ENCODE assay signal across 8 cellular contexts in the genomic region with DNA sequence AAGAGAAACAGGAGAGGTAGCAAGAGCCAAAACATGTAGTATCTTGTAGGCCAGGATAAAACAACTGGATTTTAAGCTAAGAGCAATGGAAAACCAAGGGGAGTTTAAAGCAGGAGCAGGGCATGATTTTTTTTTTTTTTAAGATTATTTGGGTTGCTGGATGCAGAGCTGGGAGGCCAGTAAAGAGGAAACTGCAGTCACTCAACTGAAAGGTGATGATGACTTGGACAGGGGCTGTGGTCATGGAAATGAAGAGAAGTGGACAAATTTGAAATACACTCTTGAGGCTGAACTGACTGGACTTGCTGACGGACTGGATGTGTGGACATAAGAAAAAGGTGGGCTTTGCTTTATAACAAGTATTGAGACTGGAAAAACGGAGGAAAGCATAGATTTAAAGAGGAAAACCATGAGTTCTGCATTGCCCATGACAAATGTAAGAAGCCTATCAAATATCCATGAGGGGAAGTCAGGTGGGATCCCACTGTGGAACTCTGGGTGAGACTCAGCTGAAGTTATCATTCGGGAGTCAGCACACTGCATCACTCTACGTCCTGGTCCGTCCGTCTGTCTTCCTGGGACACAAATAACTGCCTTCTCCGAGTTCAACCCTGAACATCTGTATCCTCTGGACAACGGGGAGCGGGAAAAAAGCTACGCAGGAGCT. TPM values are rescaled to one million over a fixed set of nuclear protein-coding genes. Genes with fewer than 3 reads are reported as not detected.
DNase-seq lines count a peak whose midpoint lies in the region; ATAC-seq and TF ChIP-seq lines count a peak whose summit lies in the region.

No MANE protein-coding gene starts in this region.

- H3K9ac ChIP-seq in subcutaneous abdominal adipose tissue (ENCODE audit: low read length in 5 of 5), result peak overlapping the region; percentile 49 to 98 (median 94)

- H3K36me3 ChIP-seq in BE2C, result no peaks in the 10 kb centered on the region; the same call in 1 of the 2 replicates
- peaks cover 0 to 2% of the 10 kb centered on the region in 2 donors for H3K36me3 ChIP-seq in body of pancreas (replicated peaks in 1 of 2; ENCODE audit: insufficient read depth in 1 of 2, low read depth in 2 of 2)
- H3K36me3 ChIP-seq in subcutaneous abdominal adipose tissue (ENCODE audit: control insufficient read depth in 5 of 5, insufficient read depth in 5 of 5, low read length in 5 of 5), result peaks cover 6 to 18% (median 14%) of the 10 kb centered on the region in 5 donors

- intact Hi-C loops in body of pancreas (cut with DNase I) (no loop called here), posterior cingulate gyrus (cut with DNase I) (loop anchor here (1.0 kb wide), 1 partner anchor 52 kb away; the partner anchor contains the start of gene TMEM43)

- DNase-seq in BE2C, result no peak
- peak; percentile 42 for DNase-seq in KBM-7
- DNase-seq in body of pancreas, result no peak
- no peak for DNase-seq in left lobe of liver (ENCODE audit: low spot score)
- DNase-seq in posterior cingulate gyrus, result no peak
- DNase-seq in activated CD8-positive, alpha-beta memory T cell treated with anti-CD3 and anti-CD28 coated beads, Interleukin-2, amount 50 U/mL, for 4 hours, result no peak

- H3K4me3 ChIP-seq in BE2C (ENCODE audit: low read depth, low read length) (peak overlapping the region; percentile 97), body of pancreas (peak overlapping the region; percentile 34 to 50), subcutaneous abdominal adipose tissue (ENCODE audit: low read depth in 1 of 5, low read length in 5 of 5) (peak overlapping the region; percentile 77 to 98 (median 92))

- H3K9me3 ChIP-seq in BE2C (no peaks in the 10 kb centered on the region), body of pancreas (no peaks in the 10 kb centered on the region), subcutaneous abdominal adipose tissue (ENCODE audit: control insufficient read depth in 5 of 5, low read length in 5 of 5) (no peaks in the 10 kb centered on the region)

- H3K27ac ChIP-seq in body of pancreas (peak overlapping the region; percentile 80 to 94 (median 92)), subcutaneous abdominal adipose tissue (ENCODE audit: low read depth, low read length) (peak overlapping the region; percentile 64)

- ATAC-seq in GM21390 (IDR thresholded peaks at IDR 0.05; ENCODE audit: unreplicated experiment) (peak; percentile 9), body of pancreas (no peak), left lobe of liver (peak; percentile 48)

- TF ChIP-seq POLR2A in body of pancreas (IDR thresholded peaks at IDR 0.05), result no peak

- in situ Hi-C loops in KBM-7 (cut with MboI; ENCODE audit: low pct_unique_long_range_greater_than_20kb, low sequenced_read_pairs), result no loop called here

- H3K4me1 ChIP-seq in BE2C, result no peaks in the 10 kb centered on the region
- H3K4me1 ChIP-seq in body of pancreas, result peaks cover 41% of the 10 kb centered on the region
- H3K4me1 ChIP-seq in subcutaneous abdominal adipose tissue (ENCODE audit: control insufficient read depth in 5 of 5, insufficient read depth in 5 of 5, low read length in 5 of 5), result peaks cover 5 to 22% (median 19%) of the 10 kb centered on the region in 5 donors

- H3K27me3 ChIP-seq in BE2C (no peaks in the 10 kb centered on the region), body of pancreas (no peaks in the 10 kb centered on the region), subcutaneous abdominal adipose tissue (ENCODE audit: control insufficient read depth in 5 of 5, insufficient read depth in 4 of 5, low read length in 5 of 5) (no peaks in the 10 kb centered on the region)

- 2 to 4% methylated on average over 10 of the region's 10 CpGs for WGBS in body of pancreas, 2 donors

- TF ChIP-seq CTCF in BE2C (IDR thresholded peaks at IDR 0.05; ENCODE audit: low read depth, low read length), result no peak
- TF ChIP-seq CTCF in body of pancreas (IDR thresholded peaks at IDR 0.05), result no peak

RNA-seq across cellular contexts. Expression of gene XPC, which starts 0.7 kb away (rescaled TPM):
- polyA plus RNA-seq in BE2C (2012; ENCODE audit: insufficient read depth, insufficient read length, low read depth), result 11.3 TPM
- 10 to 100 TPM; 33.2 to 34.9 TPM for total RNA-seq in body of pancreas
- 18.8 TPM for total RNA-seq in left lobe of liver

RNA-seq across cellular contexts. Expression of gene LSM3, which starts 0.9 kb away (rescaled TPM):
- polyA plus RNA-seq in BE2C (2012; ENCODE audit: insufficient read depth, insufficient read length, low read depth), result 13.3 TPM
- total RNA-seq in body of pancreas (1 to 10 TPM; 5.3 to 6.0 TPM), left lobe of liver (5.0 TPM)

RNA-seq across cellular contexts. Expression of gene TMEM43, which starts 52.9 kb away (rescaled TPM):
- 40.3 TPM for polyA plus RNA-seq in BE2C (2012; ENCODE audit: insufficient read depth, insufficient read length, low read depth)
- total RNA-seq in body of pancreas, result 10 to 100 TPM; 21.8 to 38.4 TPM
- 9.3 TPM for total RNA-seq in left lobe of liver

RNA-seq across cellular contexts. Expression of gene CHCHD4, which starts 53.0 kb away (rescaled TPM):
- 24.3 TPM for polyA plus RNA-seq in BE2C (2012; ENCODE audit: insufficient read depth, insufficient read length, low read depth)
- total RNA-seq in body of pancreas (1 to 10 TPM; 1.3 to 7.0 TPM), left lobe of liver (7.1 TPM)

Comparison
In these comparisons a context has a peak if more than half of its experiments do, and no peak if none do; other contexts are left out.
1. H3K4me3 ChIP-seq: peak in every context shown above with its lines; median percentile 97 in BE2C; 92 in subcutaneous abdominal adipose tissue; 42 in body of pancreas.